ENCODE assay signal across 14 cellular contexts in genomic region chr7:55469721-55470120, GRCh38.
DNase-seq lines count a peak whose midpoint lies in the region; ATAC-seq and TF ChIP-seq lines count a peak whose summit lies in the region.
"Had no signal": no experiment of that assay in that cellular context is flagged by ENCODE, and none has a peak within 500 bp of the region (broad histone marks: within the 10 kb centered on the region; RNA-seq: fewer than 3 reads in every experiment).

No MANE protein-coding gene starts in this region.

- intact Hi-C loops in activated CD4-positive, alpha-beta memory T cell treated with anti-CD3 and anti-CD28 coated beads for 36 hours (cut with micrococcal nuclease) = loop anchor here (1.0 to 2.0 kb wide), 3 partner anchors 15 to 65 kb away; no protein-coding TSS in a partner anchor

- peak overlapping the region; percentile 35 for H3K4me3 Mint-ChIP-seq in activated naive CD8-positive, alpha-beta T cell
- H3K4me3 Mint-ChIP-seq in activated naive CD8-positive, alpha-beta T cell treated with anti-CD3 and anti-CD28 coated beads for 36 hours = no peak overlapping the region
- H3K4me3 Mint-ChIP-seq in activated CD4-positive, alpha-beta memory T cell treated with anti-CD3 and anti-CD28 coated beads for 36 hours = peak overlapping the region; percentile 5
- H3K4me3 Mint-ChIP-seq in immature natural killer cell (no peak overlapping the region), type B pancreatic cell (no peak overlapping the region)

- POLR2A ChIA-PET in activated CD4-positive, alpha-beta memory T cell treated with anti-CD3 and anti-CD28 coated beads for 36 hours (lab: Charles Lee) = interaction anchor here (0.6 kb wide), 1 partner anchor 689 kb away, joined by 4 read pairs; no protein-coding TSS in a partner anchor

- DNase-seq in activated naive CD8-positive, alpha-beta T cell treated with anti-CD3 and anti-CD28 coated beads for 36 hours = no peak
- no peak for DNase-seq in activated CD4-positive, alpha-beta memory T cell treated with anti-CD3 and anti-CD28 coated beads for 36 hours
- no peak for DNase-seq in immature natural killer cell
- no peak for DNase-seq in SHP77 treated with DMSO at 0.1 percent for 48 hours (lab: John Stamatoyannopoulos, UW)
- DNase-seq in type B pancreatic cell (ENCODE audit: extremely low spot score, unreplicated experiment) = no peak
- DNase-seq: activated CD8-positive, alpha-beta memory T cell treated with anti-CD3 and anti-CD28 coated beads for 24 hours; cortex of kidney; GOT3; NCI-H187; NCI-H510A treated with DMSO at 0.1 percent for 48 hours; OCI-M1 had no signal

- H3K36me3 Mint-ChIP-seq in activated naive CD8-positive, alpha-beta T cell = peaks cover 12% of the 10 kb centered on the region
- H3K36me3 Mint-ChIP-seq in activated naive CD8-positive, alpha-beta T cell treated with anti-CD3 and anti-CD28 coated beads for 36 hours = peaks cover 36% of the 10 kb centered on the region
- peaks cover 36% of the 10 kb centered on the region for H3K36me3 Mint-ChIP-seq in activated CD4-positive, alpha-beta memory T cell treated with anti-CD3 and anti-CD28 coated beads for 36 hours
- H3K36me3 Mint-ChIP-seq in immature natural killer cell = peaks cover 18 to 27% (median 18%) of the 10 kb centered on the region in 3 donors
- peaks cover 26% of the 10 kb centered on the region for H3K36me3 Mint-ChIP-seq in type B pancreatic cell

- no peak for ATAC-seq in GM18907 (IDR thresholded peaks at IDR 0.05; ENCODE audit: unreplicated experiment)
- ATAC-seq: left lobe of liver had no signal

- TF ChIP-seq CTCF in type B pancreatic cell (conservative IDR thresholded peaks at IDR 0.05) = no peak

- no peaks in the 10 kb centered on the region for H3K9me3 Mint-ChIP-seq in activated naive CD8-positive, alpha-beta T cell (ENCODE audit: low read depth)
- peaks cover 6% of the 10 kb centered on the region for H3K9me3 Mint-ChIP-seq in activated naive CD8-positive, alpha-beta T cell treated with anti-CD3 and anti-CD28 coated beads for 36 hours
- peaks cover 5% of the 10 kb centered on the region for H3K9me3 Mint-ChIP-seq in activated CD4-positive, alpha-beta memory T cell treated with anti-CD3 and anti-CD28 coated beads for 36 hours
- no peaks in the 10 kb centered on the region for H3K9me3 Mint-ChIP-seq in immature natural killer cell
- H3K9me3 Mint-ChIP-seq in type B pancreatic cell = peaks cover 5% of the 10 kb centered on the region

- CTCF ChIA-PET in activated CD4-positive, alpha-beta memory T cell treated with anti-CD3 and anti-CD28 coated beads for 36 hours (lab: Charles Lee) = interaction anchor here (1.1 kb wide), 1 partner anchor 124 kb away, joined by 3 read pairs; no protein-coding TSS in a partner anchor

- H3K4me1 Mint-ChIP-seq in activated naive CD8-positive, alpha-beta T cell (ENCODE audit: low read depth) = peaks cover 64% of the 10 kb centered on the region
- H3K4me1 Mint-ChIP-seq in activated naive CD8-positive, alpha-beta T cell treated with anti-CD3 and anti-CD28 coated beads for 36 hours = peaks cover 51% of the 10 kb centered on the region
- peaks cover 76% of the 10 kb centered on the region for H3K4me1 Mint-ChIP-seq in activated CD4-positive, alpha-beta memory T cell treated with anti-CD3 and anti-CD28 coated beads for 36 hours (ENCODE audit: low read depth)
- H3K4me1 Mint-ChIP-seq in immature natural killer cell (peaks cover 30 to 38% of the 10 kb centered on the region in 2 donors), type B pancreatic cell (ENCODE audit: unreplicated experiment) (peaks cover 5% of the 10 kb centered on the region)

- peak overlapping the region; percentile 92 for H3K27ac Mint-ChIP-seq in activated naive CD8-positive, alpha-beta T cell
- no peak overlapping the region for H3K27ac Mint-ChIP-seq in activated naive CD8-positive, alpha-beta T cell treated with anti-CD3 and anti-CD28 coated beads for 36 hours
- H3K27ac Mint-ChIP-seq in activated CD4-positive, alpha-beta memory T cell treated with anti-CD3 and anti-CD28 coated beads for 36 hours = peak overlapping the region; percentile 85
- peak overlapping the region in 4 of 6 donors; percentile 35 to 56 (median 56) for H3K27ac Mint-ChIP-seq in immature natural killer cell
- no peak overlapping the region for H3K27ac Mint-ChIP-seq in type B pancreatic cell

- H3K27me3 Mint-ChIP-seq in activated naive CD8-positive, alpha-beta T cell = no peaks in the 10 kb centered on the region
- no peaks in the 10 kb centered on the region for H3K27me3 Mint-ChIP-seq in activated naive CD8-positive, alpha-beta T cell treated with anti-CD3 and anti-CD28 coated beads for 36 hours
- H3K27me3 Mint-ChIP-seq in activated CD4-positive, alpha-beta memory T cell treated with anti-CD3 and anti-CD28 coated beads for 36 hours = no peaks in the 10 kb centered on the region
- H3K27me3 Mint-ChIP-seq in immature natural killer cell (ENCODE audit: low read depth in 3 of 3) = peaks cover 0 to 2% (median 2%) of the 10 kb centered on the region in 3 donors
- H3K27me3 Mint-ChIP-seq in type B pancreatic cell = no peaks in the 10 kb centered on the region

Comparison
In these comparisons a context has a peak if more than half of its experiments do, and no peak if none do; other contexts are left out.
1. H3K27ac Mint-ChIP-seq: peak in activated naive CD8-positive, alpha-beta T cell (single experiment), activated CD4-positive, alpha-beta memory T cell treated with anti-CD3 and anti-CD28 coated beads for 36 hours (single experiment) and immature natural killer cell (4 of 6); none in activated naive CD8-positive, alpha-beta T cell treated with anti-CD3 and anti-CD28 coated beads for 36 hours (single experiment) and type B pancreatic cell (single experiment).
2. H3K4me3 Mint-ChIP-seq: peak in activated naive CD8-positive, alpha-beta T cell (single experiment) and activated CD4-positive, alpha-beta memory T cell treated with anti-CD3 and anti-CD28 coated beads for 36 hours (single experiment); none in activated naive CD8-positive, alpha-beta T cell treated with anti-CD3 and anti-CD28 coated beads for 36 hours (single experiment), immature natural killer cell (0 of 5) and type B pancreatic cell (single experiment).